In the genomic region with DNA sequence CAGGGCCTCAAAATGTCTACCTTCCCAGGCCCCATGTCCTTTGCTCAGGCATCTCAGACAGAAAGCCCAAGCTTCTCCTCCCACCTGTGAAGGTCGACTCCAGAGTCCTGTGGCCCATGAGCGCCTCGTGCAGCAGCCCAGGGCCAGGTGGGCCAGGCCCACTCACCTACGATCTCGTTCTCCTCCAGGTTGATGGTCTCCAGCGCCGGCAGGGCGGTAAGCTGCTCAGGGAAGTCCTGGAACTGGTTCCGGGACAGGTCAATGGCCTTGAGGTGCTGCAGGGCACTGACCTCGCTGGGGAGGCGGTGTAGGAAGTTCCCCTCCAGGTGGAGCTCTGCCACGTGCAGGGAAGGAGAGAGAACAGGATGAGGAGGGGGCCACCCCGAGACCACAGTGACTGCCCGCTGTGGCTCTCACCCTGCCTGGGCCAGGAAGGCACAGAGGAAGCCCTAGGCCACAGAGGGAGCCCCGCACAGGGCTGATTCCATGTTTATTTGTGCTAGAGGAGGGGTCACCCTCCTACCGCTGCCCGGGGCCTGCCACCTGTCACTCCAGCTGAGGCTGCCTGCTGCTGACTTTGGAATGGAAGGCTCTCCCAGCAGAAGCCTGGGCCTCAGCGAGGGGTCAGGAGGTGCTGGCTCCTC, we compare ENCODE assay signal across 1 cellular context.
TF ChIP-seq lines count a peak whose summit lies in the region.

No MANE protein-coding gene starts in this region.

TF ChIP-seq in HepG2, 621 proteins besides CTCF, POLR2A, EP300 and RAD21 (continued from another document and continues in another):
- TF ChIP-seq, protein P1, sequence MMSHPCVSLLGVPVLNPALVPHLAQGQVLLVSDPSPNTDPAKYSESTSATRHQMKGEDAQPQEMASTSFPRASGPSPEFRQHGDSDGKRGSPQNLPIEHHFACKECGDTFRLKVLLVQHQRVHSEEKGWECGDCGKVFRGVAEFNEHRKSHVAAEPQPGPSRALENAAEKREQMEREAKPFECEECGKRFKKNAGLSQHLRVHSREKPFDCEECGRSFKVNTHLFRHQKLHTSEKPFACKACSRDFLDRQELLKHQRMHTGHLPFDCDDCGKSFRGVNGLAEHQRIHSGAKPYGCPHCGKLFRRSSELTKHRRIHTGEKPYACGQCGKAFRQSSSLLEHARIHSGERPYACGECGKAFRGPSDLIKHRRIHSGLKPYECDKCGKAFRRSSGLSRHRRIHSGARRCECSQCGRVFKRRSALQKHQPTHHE (CRISPR knock-in tag; IDR thresholded peaks at IDR 0.05; ENCODE audit: borderline replicate concordance) = no peak
- TF ChIP-seq, protein P2, sequence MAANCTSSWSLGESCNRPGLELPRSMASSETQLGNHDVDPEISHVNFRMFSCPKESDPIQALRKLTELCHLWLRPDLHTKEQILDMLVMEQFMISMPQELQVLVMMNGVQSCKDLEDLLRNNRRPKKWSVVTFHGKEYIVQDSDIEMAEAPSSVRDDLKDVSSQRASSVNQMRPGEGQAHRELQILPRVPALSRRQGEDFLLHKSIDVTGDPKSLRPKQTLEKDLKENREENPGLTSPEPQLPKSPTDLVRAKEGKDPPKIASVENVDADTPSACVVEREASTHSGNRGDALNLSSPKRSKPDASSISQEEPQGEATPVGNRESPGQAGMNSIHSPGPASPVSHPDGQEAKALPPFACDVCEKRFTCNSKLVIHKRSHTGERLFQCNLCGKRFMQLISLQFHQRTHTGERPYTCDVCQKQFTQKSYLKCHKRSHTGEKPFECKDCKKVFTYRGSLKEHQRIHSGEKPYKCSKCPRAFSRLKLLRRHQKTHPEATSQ (CRISPR knock-in tag; IDR thresholded peaks at IDR 0.05; ENCODE audit: borderline replicate concordance) = no peak
- TF ChIP-seq PLRG1 (conservative IDR thresholded peaks at IDR 0.05) (no peak), ZNF12 (CRISPR knock-in tag; IDR thresholded peaks at IDR 0.05) (no peak), ARHGAP35 (CRISPR knock-in tag; IDR thresholded peaks at IDR 0.05; ENCODE audit: borderline replicate concordance) (no peak; the same call in 1 of the 2 replicates), ZSCAN30 (CRISPR knock-in tag; IDR thresholded peaks at IDR 0.05) (0 out of 2 replicates have a peak, but pooled peaks have one; percentile 42), KAT8 (CRISPR knock-in tag; IDR thresholded peaks at IDR 0.05) (peak; percentile 97), MATR3 (CRISPR knock-in tag; IDR thresholded peaks at IDR 0.05) (no peak), ZNF138 (CRISPR knock-in tag; IDR thresholded peaks at IDR 0.05; ENCODE audit: low read depth) (no peak), ZFAT (CRISPR knock-in tag; conservative IDR thresholded peaks at IDR 0.05) (no peak), ZNF670 (CRISPR knock-in tag; IDR thresholded peaks at IDR 0.05; ENCODE audit: borderline replicate concordance) (peak; percentile 84; the same call in 1 of the 2 replicates), SP1 (IDR thresholded peaks at IDR 0.05) (no peak), SP1 (CRISPR knock-in tag; IDR thresholded peaks at IDR 0.05) (0 out of 2 replicates have a peak, but pooled peaks have one; percentile 11), ZSCAN29 (CRISPR knock-in tag; conservative IDR thresholded peaks at IDR 0.05) (no peak), SAP130 (CRISPR knock-in tag; IDR thresholded peaks at IDR 0.05; ENCODE audit: low read depth) (peak; percentile 89), HOXA5 (CRISPR knock-in tag; IDR thresholded peaks at IDR 0.05) (no peak), RFX1 (IDR thresholded peaks at IDR 0.05) (no peak), ZNF557 (CRISPR knock-in tag; IDR thresholded peaks at IDR 0.05) (no peak; the same call in 1 of the 2 replicates), CEBPB (IDR thresholded peaks at IDR 0.05; ENCODE audit: borderline replicate concordance, low read depth, low read length) (no peak), FOXA3 (CRISPR knock-in tag; IDR thresholded peaks at IDR 0.05) (peak; percentile 73; the same call in 1 of the 2 replicates), RELA (CRISPR knock-in tag; IDR thresholded peaks at IDR 0.05) (no peak), CCDC6 (CRISPR knock-in tag; IDR thresholded peaks at IDR 0.05) (no peak; the same call in none of the 2 replicates), ZSCAN31 (CRISPR knock-in tag; IDR thresholded peaks at IDR 0.05; ENCODE audit: low read depth) (peak; percentile 74), PHB2 (IDR thresholded peaks at IDR 0.05; ENCODE audit: partially characterized antibody) (no peak), ZNF567 (CRISPR knock-in tag; IDR thresholded peaks at IDR 0.05; ENCODE audit: borderline replicate concordance) (0 out of 2 replicates have a peak, but pooled peaks have one; percentile 62), ZMYM3 (CRISPR knock-in tag; IDR thresholded peaks at IDR 0.05) (no peak; the same call in 1 of the 2 replicates), ADNP (CRISPR knock-in tag; IDR thresholded peaks at IDR 0.05) (no peak), MAFG (CRISPR knock-in tag; IDR thresholded peaks at IDR 0.05) (no peak), MLLT10 (CRISPR knock-in tag; IDR thresholded peaks at IDR 0.05) (no peak), U2AF1 (optimal IDR thresholded peaks at IDR 0.05; ENCODE audit: low read depth, low read length) (no peak), ATRX (CRISPR knock-in tag; IDR thresholded peaks at IDR 0.05; ENCODE audit: borderline replicate concordance) (0 out of 2 replicates have a peak, but pooled peaks have one; percentile 16)
- TF ChIP-seq, protein P3, sequence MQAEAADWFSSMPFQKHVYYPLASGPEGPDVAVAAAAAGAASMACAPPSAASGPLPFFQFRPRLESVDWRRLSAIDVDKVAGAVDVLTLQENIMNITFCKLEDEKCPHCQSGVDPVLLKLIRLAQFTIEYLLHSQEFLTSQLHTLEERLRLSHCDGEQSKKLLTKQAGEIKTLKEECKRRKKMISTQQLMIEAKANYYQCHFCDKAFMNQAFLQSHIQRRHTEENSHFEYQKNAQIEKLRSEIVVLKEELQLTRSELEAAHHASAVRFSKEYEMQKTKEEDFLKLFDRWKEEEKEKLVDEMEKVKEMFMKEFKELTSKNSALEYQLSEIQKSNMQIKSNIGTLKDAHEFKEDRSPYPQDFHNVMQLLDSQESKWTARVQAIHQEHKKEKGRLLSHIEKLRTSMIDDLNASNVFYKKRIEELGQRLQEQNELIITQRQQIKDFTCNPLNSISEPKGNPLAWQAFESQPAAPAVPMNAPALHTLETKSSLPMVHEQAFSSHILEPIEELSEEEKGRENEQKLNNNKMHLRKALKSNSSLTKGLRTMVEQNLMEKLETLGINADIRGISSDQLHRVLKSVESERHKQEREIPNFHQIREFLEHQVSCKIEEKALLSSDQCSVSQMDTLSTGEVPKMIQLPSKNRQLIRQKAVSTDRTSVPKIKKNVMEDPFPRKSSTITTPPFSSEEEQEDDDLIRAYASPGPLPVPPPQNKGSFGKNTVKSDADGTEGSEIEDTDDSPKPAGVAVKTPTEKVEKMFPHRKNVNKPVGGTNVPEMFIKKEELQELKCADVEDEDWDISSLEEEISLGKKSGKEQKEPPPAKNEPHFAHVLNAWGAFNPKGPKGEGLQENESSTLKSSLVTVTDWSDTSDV (CRISPR knock-in tag; IDR thresholded peaks at IDR 0.05) = peak; percentile 90; the same call in 1 of the 2 replicates
- TF ChIP-seq, protein P4, sequence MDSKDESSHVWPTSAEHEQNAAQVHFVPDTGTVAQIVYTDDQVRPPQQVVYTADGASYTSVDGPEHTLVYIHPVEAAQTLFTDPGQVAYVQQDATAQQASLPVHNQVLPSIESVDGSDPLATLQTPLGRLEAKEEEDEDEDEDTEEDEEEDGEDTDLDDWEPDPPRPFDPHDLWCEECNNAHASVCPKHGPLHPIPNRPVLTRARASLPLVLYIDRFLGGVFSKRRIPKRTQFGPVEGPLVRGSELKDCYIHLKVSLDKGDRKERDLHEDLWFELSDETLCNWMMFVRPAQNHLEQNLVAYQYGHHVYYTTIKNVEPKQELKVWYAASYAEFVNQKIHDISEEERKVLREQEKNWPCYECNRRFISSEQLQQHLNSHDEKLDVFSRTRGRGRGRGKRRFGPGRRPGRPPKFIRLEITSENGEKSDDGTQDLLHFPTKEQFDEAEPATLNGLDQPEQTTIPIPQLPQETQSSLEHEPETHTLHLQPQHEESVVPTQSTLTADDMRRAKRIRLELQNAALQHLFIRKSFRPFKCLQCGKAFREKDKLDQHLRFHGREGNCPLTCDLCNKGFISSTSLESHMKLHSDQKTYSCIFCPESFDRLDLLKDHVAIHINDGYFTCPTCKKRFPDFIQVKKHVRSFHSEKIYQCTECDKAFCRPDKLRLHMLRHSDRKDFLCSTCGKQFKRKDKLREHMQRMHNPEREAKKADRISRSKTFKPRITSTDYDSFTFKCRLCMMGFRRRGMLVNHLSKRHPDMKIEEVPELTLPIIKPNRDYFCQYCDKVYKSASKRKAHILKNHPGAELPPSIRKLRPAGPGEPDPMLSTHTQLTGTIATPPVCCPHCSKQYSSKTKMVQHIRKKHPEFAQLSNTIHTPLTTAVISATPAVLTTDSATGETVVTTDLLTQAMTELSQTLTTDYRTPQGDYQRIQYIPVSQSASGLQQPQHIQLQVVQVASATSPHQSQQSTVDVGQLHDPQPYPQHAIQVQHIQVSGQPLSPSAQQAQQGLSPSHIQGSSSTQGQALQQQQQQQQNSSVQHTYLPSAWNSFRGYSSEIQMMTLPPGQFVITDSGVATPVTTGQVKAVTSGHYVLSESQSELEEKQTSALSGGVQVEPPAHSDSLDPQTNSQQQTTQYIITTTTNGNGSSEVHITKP (CRISPR knock-in tag; IDR thresholded peaks at IDR 0.05; ENCODE audit: low read depth) = no peak; the same call in 1 of the 2 replicates
- TF ChIP-seq, protein P5, sequence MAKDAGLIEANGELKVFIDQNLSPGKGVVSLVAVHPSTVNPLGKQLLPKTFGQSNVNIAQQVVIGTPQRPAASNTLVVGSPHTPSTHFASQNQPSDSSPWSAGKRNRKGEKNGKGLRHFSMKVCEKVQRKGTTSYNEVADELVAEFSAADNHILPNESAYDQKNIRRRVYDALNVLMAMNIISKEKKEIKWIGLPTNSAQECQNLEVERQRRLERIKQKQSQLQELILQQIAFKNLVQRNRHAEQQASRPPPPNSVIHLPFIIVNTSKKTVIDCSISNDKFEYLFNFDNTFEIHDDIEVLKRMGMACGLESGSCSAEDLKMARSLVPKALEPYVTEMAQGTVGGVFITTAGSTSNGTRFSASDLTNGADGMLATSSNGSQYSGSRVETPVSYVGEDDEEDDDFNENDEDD (CRISPR knock-in tag; IDR thresholded peaks at IDR 0.05; ENCODE audit: borderline replicate concordance) = peak; percentile 91; the same call in 1 of the 2 replicates
- TF ChIP-seq, protein P6, sequence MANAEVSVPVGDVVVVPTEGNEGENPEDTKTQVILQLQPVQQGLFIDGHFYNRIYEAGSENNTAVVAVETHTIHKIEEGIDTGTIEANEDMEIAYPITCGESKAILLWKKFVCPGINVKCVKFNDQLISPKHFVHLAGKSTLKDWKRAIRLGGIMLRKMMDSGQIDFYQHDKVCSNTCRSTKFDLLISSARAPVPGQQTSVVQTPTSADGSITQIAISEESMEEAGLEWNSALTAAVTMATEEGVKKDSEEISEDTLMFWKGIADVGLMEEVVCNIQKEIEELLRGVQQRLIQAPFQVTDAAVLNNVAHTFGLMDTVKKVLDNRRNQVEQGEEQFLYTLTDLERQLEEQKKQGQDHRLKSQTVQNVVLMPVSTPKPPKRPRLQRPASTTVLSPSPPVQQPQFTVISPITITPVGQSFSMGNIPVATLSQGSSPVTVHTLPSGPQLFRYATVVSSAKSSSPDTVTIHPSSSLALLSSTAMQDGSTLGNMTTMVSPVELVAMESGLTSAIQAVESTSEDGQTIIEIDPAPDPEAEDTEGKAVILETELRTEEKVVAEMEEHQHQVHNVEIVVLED (CRISPR knock-in tag; IDR thresholded peaks at IDR 0.05; ENCODE audit: borderline replicate concordance) = peak; percentile 59
- TF ChIP-seq, protein P7, sequence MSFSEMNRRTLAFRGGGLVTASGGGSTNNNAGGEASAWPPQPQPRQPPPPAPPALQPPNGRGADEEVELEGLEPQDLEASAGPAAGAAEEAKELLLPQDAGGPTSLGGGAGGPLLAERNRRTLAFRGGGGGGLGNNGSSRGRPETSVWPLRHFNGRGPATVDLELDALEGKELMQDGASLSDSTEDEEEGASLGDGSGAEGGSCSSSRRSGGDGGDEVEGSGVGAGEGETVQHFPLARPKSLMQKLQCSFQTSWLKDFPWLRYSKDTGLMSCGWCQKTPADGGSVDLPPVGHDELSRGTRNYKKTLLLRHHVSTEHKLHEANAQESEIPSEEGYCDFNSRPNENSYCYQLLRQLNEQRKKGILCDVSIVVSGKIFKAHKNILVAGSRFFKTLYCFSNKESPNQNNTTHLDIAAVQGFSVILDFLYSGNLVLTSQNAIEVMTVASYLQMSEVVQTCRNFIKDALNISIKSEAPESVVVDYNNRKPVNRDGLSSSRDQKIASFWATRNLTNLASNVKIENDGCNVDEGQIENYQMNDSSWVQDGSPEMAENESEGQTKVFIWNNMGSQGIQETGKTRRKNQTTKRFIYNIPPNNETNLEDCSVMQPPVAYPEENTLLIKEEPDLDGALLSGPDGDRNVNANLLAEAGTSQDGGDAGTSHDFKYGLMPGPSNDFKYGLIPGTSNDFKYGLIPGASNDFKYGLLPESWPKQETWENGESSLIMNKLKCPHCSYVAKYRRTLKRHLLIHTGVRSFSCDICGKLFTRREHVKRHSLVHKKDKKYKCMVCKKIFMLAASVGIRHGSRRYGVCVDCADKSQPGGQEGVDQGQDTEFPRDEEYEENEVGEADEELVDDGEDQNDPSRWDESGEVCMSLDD (CRISPR knock-in tag; IDR thresholded peaks at IDR 0.05; ENCODE audit: borderline replicate concordance) = no peak
- TF ChIP-seq, protein P8, sequence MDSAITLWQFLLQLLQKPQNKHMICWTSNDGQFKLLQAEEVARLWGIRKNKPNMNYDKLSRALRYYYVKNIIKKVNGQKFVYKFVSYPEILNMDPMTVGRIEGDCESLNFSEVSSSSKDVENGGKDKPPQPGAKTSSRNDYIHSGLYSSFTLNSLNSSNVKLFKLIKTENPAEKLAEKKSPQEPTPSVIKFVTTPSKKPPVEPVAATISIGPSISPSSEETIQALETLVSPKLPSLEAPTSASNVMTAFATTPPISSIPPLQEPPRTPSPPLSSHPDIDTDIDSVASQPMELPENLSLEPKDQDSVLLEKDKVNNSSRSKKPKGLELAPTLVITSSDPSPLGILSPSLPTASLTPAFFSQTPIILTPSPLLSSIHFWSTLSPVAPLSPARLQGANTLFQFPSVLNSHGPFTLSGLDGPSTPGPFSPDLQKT (CRISPR knock-in tag; IDR thresholded peaks at IDR 0.05; ENCODE audit: borderline replicate concordance) = no peak
- TF ChIP-seq, protein P9, sequence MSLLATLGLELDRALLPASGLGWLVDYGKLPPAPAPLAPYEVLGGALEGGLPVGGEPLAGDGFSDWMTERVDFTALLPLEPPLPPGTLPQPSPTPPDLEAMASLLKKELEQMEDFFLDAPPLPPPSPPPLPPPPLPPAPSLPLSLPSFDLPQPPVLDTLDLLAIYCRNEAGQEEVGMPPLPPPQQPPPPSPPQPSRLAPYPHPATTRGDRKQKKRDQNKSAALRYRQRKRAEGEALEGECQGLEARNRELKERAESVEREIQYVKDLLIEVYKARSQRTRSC (CRISPR knock-in tag; IDR thresholded peaks at IDR 0.05; ENCODE audit: low read depth) = peak; percentile 78
- TF ChIP-seq, protein P10, sequence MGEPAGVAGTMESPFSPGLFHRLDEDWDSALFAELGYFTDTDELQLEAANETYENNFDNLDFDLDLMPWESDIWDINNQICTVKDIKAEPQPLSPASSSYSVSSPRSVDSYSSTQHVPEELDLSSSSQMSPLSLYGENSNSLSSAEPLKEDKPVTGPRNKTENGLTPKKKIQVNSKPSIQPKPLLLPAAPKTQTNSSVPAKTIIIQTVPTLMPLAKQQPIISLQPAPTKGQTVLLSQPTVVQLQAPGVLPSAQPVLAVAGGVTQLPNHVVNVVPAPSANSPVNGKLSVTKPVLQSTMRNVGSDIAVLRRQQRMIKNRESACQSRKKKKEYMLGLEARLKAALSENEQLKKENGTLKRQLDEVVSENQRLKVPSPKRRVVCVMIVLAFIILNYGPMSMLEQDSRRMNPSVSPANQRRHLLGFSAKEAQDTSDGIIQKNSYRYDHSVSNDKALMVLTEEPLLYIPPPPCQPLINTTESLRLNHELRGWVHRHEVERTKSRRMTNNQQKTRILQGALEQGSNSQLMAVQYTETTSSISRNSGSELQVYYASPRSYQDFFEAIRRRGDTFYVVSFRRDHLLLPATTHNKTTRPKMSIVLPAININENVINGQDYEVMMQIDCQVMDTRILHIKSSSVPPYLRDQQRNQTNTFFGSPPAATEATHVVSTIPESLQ (CRISPR knock-in tag; conservative IDR thresholded peaks at IDR 0.05) = no peak
